26 cellular contexts compared by ENCODE assay signal in genomic region chr2:177669625-177670330, GRCh38.
DNase-seq lines count a peak whose midpoint lies in the region; ATAC-seq and TF ChIP-seq lines count a peak whose summit lies in the region.
"Had no signal": no experiment of that assay in that cellular context is flagged by ENCODE, and none has a peak within 500 bp of the region (broad histone marks: within the 10 kb centered on the region; RNA-seq: fewer than 3 reads in every experiment).

No MANE protein-coding gene starts in this region.

- H3K27ac ChIP-seq in osteoblast (ENCODE audit: low read depth, low read length) = no peak overlapping the region
- H3K27ac ChIP-seq: hepatocyte, PC-9, right atrium auricular region, thyroid gland had no signal

- H3K4me3 Mint-ChIP-seq in nephron = no peak overlapping the region
- H3K4me3 Mint-ChIP-seq: activated CD8-positive, alpha-beta T cell treated with anti-CD3 and anti-CD28 coated beads for 36 hours; activated T-helper 1 cell treated with anti-CD3 and anti-CD28 coated beads, Interleukin-12 subunit alpha, Interleukin-12 subunit beta, Interleukin-2, Interleukin-4 antibody, amounts not matched to agents 30 ng/mL and 10 ng/mL and 1 ng/mL, durations not matched to agents 14 hours and 24 hours and 36 hours; dendritic cell treated with granulocyte-macrophage colony-stimulating factor and Interleukin-4, amounts not matched to agents 40 ng/mL and 50 ng/mL, for 4 days; nephron progenitor cell; T-helper 2 cell treated with Interferon-gamma antibody and Interleukin-4, amounts not matched to agents 5 μg/mL and 100 μg/mL, for 36 hours had no signal

- H3K36me3 Mint-ChIP-seq in nephron (ENCODE audit: low read depth) = peaks cover 2% of the 10 kb centered on the region

- no peaks in the 10 kb centered on the region for H3K36me3 ChIP-seq in osteoblast (ENCODE audit: insufficient read depth, low read length)
- H3K36me3 ChIP-seq: right atrium auricular region, thyroid gland had no signal

- no peaks in the 10 kb centered on the region for H3K9me3 Mint-ChIP-seq in nephron
- H3K9me3 Mint-ChIP-seq: activated CD8-positive, alpha-beta T cell treated with anti-CD3 and anti-CD28 coated beads for 36 hours; activated T-helper 1 cell treated with anti-CD3 and anti-CD28 coated beads, Interleukin-12 subunit alpha, Interleukin-12 subunit beta, Interleukin-2, Interleukin-4 antibody, amounts not matched to agents 30 ng/mL and 10 ng/mL and 1 ng/mL, durations not matched to agents 14 hours and 24 hours and 36 hours; dendritic cell treated with granulocyte-macrophage colony-stimulating factor and Interleukin-4, amounts not matched to agents 40 ng/mL and 50 ng/mL, for 4 days; nephron progenitor cell; stimulated activated naive CD8-positive, alpha-beta T cell treated with anti-CD3 and anti-CD28 coated beads, Interleukin-15, amount 100 ng/mL, for 72 hours; T-helper 2 cell treated with Interferon-gamma antibody and Interleukin-4, amounts not matched to agents 5 μg/mL and 100 μg/mL, for 36 hours had no signal

- H3K27me3 Mint-ChIP-seq in nephron (ENCODE audit: low read depth) = no peaks in the 10 kb centered on the region
- H3K27me3 Mint-ChIP-seq: dendritic cell treated with granulocyte-macrophage colony-stimulating factor and Interleukin-4, amounts not matched to agents 40 ng/mL and 50 ng/mL, for 4 days; stimulated activated naive CD8-positive, alpha-beta T cell treated with anti-CD3 and anti-CD28 coated beads, Interleukin-15, amount 100 ng/mL, for 72 hours had no signal

- no peaks in the 10 kb centered on the region for H3K27me3 ChIP-seq in osteoblast (ENCODE audit: insufficient read depth, low read length)
- H3K27me3 ChIP-seq: hepatocyte, right atrium auricular region, thyroid gland had no signal

- H3K27ac Mint-ChIP-seq in nephron = peak overlapping the region; percentile 85 to 95 (median 89)
- H3K27ac Mint-ChIP-seq: activated CD8-positive, alpha-beta T cell treated with anti-CD3 and anti-CD28 coated beads for 36 hours; activated T-helper 1 cell treated with anti-CD3 and anti-CD28 coated beads, Interleukin-12 subunit alpha, Interleukin-12 subunit beta, Interleukin-2, Interleukin-4 antibody, amounts not matched to agents 30 ng/mL and 10 ng/mL and 1 ng/mL, durations not matched to agents 14 hours and 24 hours and 36 hours; dendritic cell treated with granulocyte-macrophage colony-stimulating factor and Interleukin-4, amounts not matched to agents 40 ng/mL and 50 ng/mL, for 4 days; nephron progenitor cell; stimulated activated naive CD8-positive, alpha-beta T cell treated with anti-CD3 and anti-CD28 coated beads, Interleukin-15, amount 100 ng/mL, for 72 hours; T-helper 2 cell treated with Interferon-gamma antibody and Interleukin-4, amounts not matched to agents 5 μg/mL and 100 μg/mL, for 36 hours had no signal

- H3K4me2 ChIP-seq in osteoblast (ENCODE audit: insufficient read depth, low read length) = no peak overlapping the region
- H3K4me2 ChIP-seq: hepatocyte, PC-9 had no signal

- H3K4me1 ChIP-seq in osteoblast (ENCODE audit: insufficient read depth, low read length) = no peaks in the 10 kb centered on the region
- H3K4me1 ChIP-seq: right atrium auricular region, thyroid gland had no signal

- no peaks in the 10 kb centered on the region for H3K9me3 ChIP-seq in osteoblast (ENCODE audit: low read depth, low read length)
- H3K9me3 ChIP-seq: right atrium auricular region, thyroid gland had no signal

- DNase-seq in COLO829 (ENCODE audit: low spot score) (peak; percentile 85), LHCN-M2 (ENCODE audit: low read depth) (peak; percentile 52), cerebellar cortex (ENCODE audit: low spot score) (peak; percentile 79), dedifferentiated amniotic fluid mesenchymal stem cell (ENCODE audit: extremely low spot score) (no peak), osteoblast (ENCODE audit: insufficient read length, low spot score, missing footprints) (no peak)
- DNase-seq: activated CD8-positive, alpha-beta memory T cell treated with anti-CD3 and anti-CD28 coated beads, Interleukin-2, amount 50 U/mL, for 48 hours; activated CD8-positive, alpha-beta T cell treated with anti-CD3 and anti-CD28 coated beads for 36 hours; activated naive CD4-positive, alpha-beta T cell treated with Interleukin-2 at 50 U/mL for 16 hours; central memory CD4-positive, alpha-beta T cell; DMS153; HCEC 1CT; NCI-H1048; NCI-H187 treated with DMSO at 0.1 percent for 48 hours; NCI-H526 treated with DMSO at 0.1 percent for 48 hours; nephron progenitor cell; PC-9; Right ventricle myocardium superior; stimulated activated naive CD8-positive, alpha-beta T cell treated with anti-CD3 and anti-CD28 coated beads, Interleukin-15, amount 100 ng/mL, for 72 hours; thyroid gland had no signal

- ATAC-seq in GM18511 (IDR thresholded peaks at IDR 0.05; ENCODE audit: unreplicated experiment) = no peak

- H3K4me1 Mint-ChIP-seq in nephron = peaks cover 55% of the 10 kb centered on the region

- no peaks in the 10 kb centered on the region for H4K20me1 ChIP-seq in osteoblast (ENCODE audit: insufficient read depth, low read length)

- no peak for TF ChIP-seq CTCF in nephron (IDR thresholded peaks at IDR 0.05; ENCODE audit: unreplicated experiment in 3 of 3)
- no peak for TF ChIP-seq CTCF in osteoblast (IDR thresholded peaks at IDR 0.05; ENCODE audit: extremely low read depth, low read depth, low read length)

- no peaks in the 10 kb centered on the region for H3K79me2 ChIP-seq in osteoblast (ENCODE audit: insufficient read depth, low read length)
- H3K79me2 ChIP-seq: hepatocyte had no signal

- H3K4me3 ChIP-seq in osteoblast (ENCODE audit: insufficient read depth, low read length) = no peak overlapping the region
- H3K4me3 ChIP-seq: hepatocyte, PC-9, right atrium auricular region, thyroid gland had no signal

- H2AFZ ChIP-seq in osteoblast (ENCODE audit: low read length) = no peak overlapping the region
- H2AFZ ChIP-seq: hepatocyte, PC-9 had no signal

Comparison
In these comparisons a context has a peak if more than half of its experiments do, and no peak if none do; other contexts are left out.
1. DNase-seq: peak in COLO829 (single experiment), LHCN-M2 (single experiment) and cerebellar cortex (single experiment); none in dedifferentiated amniotic fluid mesenchymal stem cell (single experiment) and osteoblast (single experiment).